8 cellular contexts compared by ENCODE assay signal in genomic region chr15:63212050-63212973, GRCh38. TPM values are rescaled to one million over a fixed set of nuclear protein-coding genes. Genes with fewer than 3 reads are reported as not detected.
A peak's percentile ranks its signal among the peaks of the same experiment; 100 is the strongest.
DNase-seq lines count a peak whose midpoint lies in the region; ATAC-seq and TF ChIP-seq lines count a peak whose summit lies in the region.

No MANE protein-coding gene starts in this region.

- H3K4me1 Mint-ChIP-seq in activated T-helper 1 cell treated with anti-CD3 and anti-CD28 coated beads, Interleukin-12 subunit alpha, Interleukin-12 subunit beta, Interleukin-2, Interleukin-4 antibody, amounts not matched to agents 30 ng/mL and 10 ng/mL and 1 ng/mL, durations not matched to agents 14 hours and 24 hours and 36 hours (ENCODE audit: low read depth) = peaks cover 68% of the 10 kb centered on the region
- peaks cover 9% of the 10 kb centered on the region for H3K4me1 Mint-ChIP-seq in nephron progenitor cell

- in situ Hi-C loops in KBM-7 (cut with MboI; ENCODE audit: low pct_unique_long_range_greater_than_20kb, low sequenced_read_pairs) = no loop called here

- peak overlapping the region; percentile 79 for H3K4me3 Mint-ChIP-seq in activated T-helper 1 cell treated with anti-CD3 and anti-CD28 coated beads, Interleukin-12 subunit alpha, Interleukin-12 subunit beta, Interleukin-2, Interleukin-4 antibody, amounts not matched to agents 30 ng/mL and 10 ng/mL and 1 ng/mL, durations not matched to agents 14 hours and 24 hours and 36 hours
- H3K4me3 Mint-ChIP-seq in nephron progenitor cell = no peak overlapping the region

- no peaks in the 10 kb centered on the region for H3K27me3 ChIP-seq in GM06990 (replicated peaks; ENCODE audit: control insufficient read depth, insufficient read depth, low read length)

- peaks cover 30% of the 10 kb centered on the region for H3K36me3 Mint-ChIP-seq in activated T-helper 1 cell treated with anti-CD3 and anti-CD28 coated beads, Interleukin-12 subunit alpha, Interleukin-12 subunit beta, Interleukin-2, Interleukin-4 antibody, amounts not matched to agents 30 ng/mL and 10 ng/mL and 1 ng/mL, durations not matched to agents 14 hours and 24 hours and 36 hours (ENCODE audit: low read depth)
- H3K36me3 Mint-ChIP-seq in nephron progenitor cell (ENCODE audit: low read depth) = peaks cover 12% of the 10 kb centered on the region

- H3K27ac Mint-ChIP-seq in activated T-helper 1 cell treated with anti-CD3 and anti-CD28 coated beads, Interleukin-12 subunit alpha, Interleukin-12 subunit beta, Interleukin-2, Interleukin-4 antibody, amounts not matched to agents 30 ng/mL and 10 ng/mL and 1 ng/mL, durations not matched to agents 14 hours and 24 hours and 36 hours = peak overlapping the region; percentile 98
- no peak overlapping the region for H3K27ac Mint-ChIP-seq in nephron progenitor cell

- TF ChIP-seq CTCF in GM06990 (IDR thresholded peaks at IDR 0.05; ENCODE audit: insufficient read depth, low read length, poor library complexity, severe bottlenecking) = no peak
- no peak for TF ChIP-seq CTCF in nephron progenitor cell (IDR thresholded peaks at IDR 0.05)

- H3K4me3 ChIP-seq in GM06990 (replicated peaks; ENCODE audit: low read depth, low read length) = peak overlapping the region; percentile 40

- intact Hi-C loops in activated T-helper 1 cell treated with anti-CD3 and anti-CD28 coated beads, Interleukin-12 subunit alpha, Interleukin-12 subunit beta, Interleukin-2, Interleukin-4 antibody, amounts not matched to agents 30 ng/mL and 10 ng/mL and 1 ng/mL, durations not matched to agents 14 hours and 24 hours and 36 hours (cut with micrococcal nuclease) = loop anchor here (1.0 to 5.0 kb wide), 9 partner anchors 9 to 285 kb away; partner anchors contain the start of gene RPS27L

- ATAC-seq in HG02870 (IDR thresholded peaks at IDR 0.05; ENCODE audit: unreplicated experiment) = peak; percentile 41

- DNase-seq in GM06990 (ENCODE audit: extremely low read depth, insufficient read length) (peak; percentile 50), iris pigment epithelial cell (ENCODE audit: low read depth) (peak; percentile 88), LoVo (ENCODE audit: low spot score) (no peak), HuH-7.5 (ENCODE audit: low spot score) (no peak), nephron progenitor cell (no peak), KBM-7 (no peak)
- DNase-seq in activated T-helper 1 cell treated with anti-CD3 and anti-CD28 coated beads, Interleukin-12 subunit alpha, Interleukin-12 subunit beta, Interleukin-2, Interleukin-4 antibody, amounts not matched to agents 30 ng/mL and 10 ng/mL and 1 ng/mL, durations not matched to agents 14 hours and 24 hours and 36 hours (ENCODE audit: low spot score) = no peak

- H3K27me3 Mint-ChIP-seq in activated T-helper 1 cell treated with anti-CD3 and anti-CD28 coated beads, Interleukin-12 subunit alpha, Interleukin-12 subunit beta, Interleukin-2, Interleukin-4 antibody, amounts not matched to agents 30 ng/mL and 10 ng/mL and 1 ng/mL, durations not matched to agents 14 hours and 24 hours and 36 hours (ENCODE audit: insufficient read depth) = no peaks in the 10 kb centered on the region
- H3K27me3 Mint-ChIP-seq in nephron progenitor cell (ENCODE audit: low read depth, poor library complexity) = no peaks in the 10 kb centered on the region

- no peaks in the 10 kb centered on the region for H3K9me3 Mint-ChIP-seq in activated T-helper 1 cell treated with anti-CD3 and anti-CD28 coated beads, Interleukin-12 subunit alpha, Interleukin-12 subunit beta, Interleukin-2, Interleukin-4 antibody, amounts not matched to agents 30 ng/mL and 10 ng/mL and 1 ng/mL, durations not matched to agents 14 hours and 24 hours and 36 hours
- H3K9me3 Mint-ChIP-seq in nephron progenitor cell = no peaks in the 10 kb centered on the region

- H3K36me3 ChIP-seq in GM06990 (ENCODE audit: control insufficient read depth, insufficient read depth, low read length) = no peaks in the 10 kb centered on the region

RNA-seq across cellular contexts. Expression of gene RAB8B, which starts 22.9 kb away (rescaled TPM):
- 135 and 149 TPM in 2 replicates for total RNA-seq in activated T-helper 1 cell treated with anti-CD3 and anti-CD28 coated beads, Interleukin-12 subunit alpha, Interleukin-12 subunit beta, Interleukin-2, Interleukin-4 antibody, amounts not matched to agents 30 ng/mL and 10 ng/mL and 1 ng/mL, durations not matched to agents 14 hours and 24 hours and 36 hours

RNA-seq across cellular contexts. Expression of gene RPS27L, which starts 55.0 kb away (rescaled TPM):
- 163 and 164 TPM in 2 replicates for total RNA-seq in activated T-helper 1 cell treated with anti-CD3 and anti-CD28 coated beads, Interleukin-12 subunit alpha, Interleukin-12 subunit beta, Interleukin-2, Interleukin-4 antibody, amounts not matched to agents 30 ng/mL and 10 ng/mL and 1 ng/mL, durations not matched to agents 14 hours and 24 hours and 36 hours

Comparison
In these comparisons a context has a peak if more than half of its experiments do, and no peak if none do; other contexts are left out.
1. DNase-seq: peak in GM06990 (single experiment) and iris pigment epithelial cell (single experiment); none in activated T-helper 1 cell treated with anti-CD3 and anti-CD28 coated beads, Interleukin-12 subunit alpha, Interleukin-12 subunit beta, Interleukin-2, Interleukin-4 antibody, amounts not matched to agents 30 ng/mL and 10 ng/mL and 1 ng/mL, durations not matched to agents 14 hours and 24 hours and 36 hours (single experiment), LoVo (single experiment), HuH-7.5 (single experiment), nephron progenitor cell (single experiment) and KBM-7 (single experiment).